ENCODE assay signal across 19 cellular contexts in genomic region chr13:99905814-99906213, GRCh38.
DNase-seq lines count a peak whose midpoint lies in the region; ATAC-seq, FAIRE-seq and TF ChIP-seq lines count a peak whose summit lies in the region.
"Had no signal": no experiment of that assay in that cellular context is flagged by ENCODE, and none has a peak within 500 bp of the region (broad histone marks: within the 10 kb centered on the region; RNA-seq: fewer than 3 reads in every experiment).

No MANE protein-coding gene starts in this region.

- 0 out of 5 replicates have a peak, but pooled peaks cover 0 to 1% of the 10 kb centered on the region in 2 experiments for H3K27me3 ChIP-seq in HepG2 (ENCODE audit: control insufficient read depth in 1 of 2, insufficient read depth in 2 of 2, low read length in 2 of 2)
- H3K27me3 ChIP-seq in right lobe of liver: no peaks in the 10 kb centered on the region
- no peaks in the 10 kb centered on the region; a peak in 1 of 7 replicates for H3K27me3 ChIP-seq in H1 (replicated peaks in 1 of 4; ENCODE audit: control insufficient read depth in 3 of 4, extremely low read depth in 1 of 4, insufficient read depth in 3 of 4, low read length in 3 of 4)
- H3K27me3 ChIP-seq: BE2C had no signal

- no peak overlapping the region; the same call in 1 of the 2 replicates for H2BK15ac ChIP-seq in H1 (ENCODE audit: low read length)

- in situ Hi-C loops in HepG2 (cut with HindIII; ENCODE audit: extremely low pct_ligation_motif_present, low pct_unique_long_range_greater_than_20kb): no loop called here

- no peaks in the 10 kb centered on the region for H3K23me2 ChIP-seq in H1 (ENCODE audit: low read depth, low read length)

- H4K20me1 ChIP-seq in HepG2 (ENCODE audit: insufficient read depth, low read length): no peaks in the 10 kb centered on the region
- no peaks in the 10 kb centered on the region for H4K20me1 ChIP-seq in H1 (replicated peaks in 1 of 2; ENCODE audit: control insufficient read depth in 1 of 2, insufficient read depth in 2 of 2, low read length in 2 of 2)

- H3K4me3 ChIP-seq in HepG2 (replicated peaks in 1 of 3; ENCODE audit: insufficient read depth in 1 of 3, low read depth in 2 of 3, low read length in 3 of 3): no peak overlapping the region
- H3K4me3 ChIP-seq in right lobe of liver: no peak overlapping the region
- no peak overlapping the region for H3K4me3 ChIP-seq in H1 (ENCODE audit: extremely low read depth in 1 of 4, insufficient read depth in 2 of 4, low read depth in 3 of 4, low read length in 4 of 4)

- no peak for DNase-seq in HepG2 (ENCODE audit: low spot score)
- DNase-seq in right lobe of liver: no peak
- peak; percentile 46 for DNase-seq in NCI-H69 (lab: John Stamatoyannopoulos, UW)
- no peak for DNase-seq in H1 (ENCODE audit: low read depth in 1 of 2, low spot score in 2 of 2)
- DNase-seq in NOMO-1 treated with DMSO at 0.1 percent for 48 hours (lab: John Stamatoyannopoulos, UW; ENCODE audit: unreplicated experiment): no peak
- DNase-seq in SKM-1 treated with dmso at 0.1 percent for 144 hours (lab: John Stamatoyannopoulos, UW; ENCODE audit: unreplicated experiment): no peak
- DNase-seq: BE2C; C1 segment of cervical spinal cord; Caco-2; CD4-positive, alpha-beta T cell; GOT3; HCEC 1CT; HFFc6; KBM-7 had no signal

- no peak for TF ChIP-seq RAD21 in HepG2 (CRISPR knock-in tag; IDR thresholded peaks at IDR 0.05)
- no peak for TF ChIP-seq RAD21 in H1 (IDR thresholded peaks at IDR 0.05 in 1 of 2, conservative IDR thresholded peaks at IDR 0.05 in 1 of 2; ENCODE audit: low read depth in 2 of 2, low read length in 2 of 2)

- no TSS peak for BruUV-seq in HepG2 (replicated peaks; lab: Mats Ljungman, UMichigan)

- H3K9ac ChIP-seq in HepG2 (ENCODE audit: insufficient read depth, low read depth, low read length): no peak overlapping the region
- H3K9ac ChIP-seq in H1 (replicated peaks in 1 of 4; ENCODE audit: extremely low read depth in 1 of 4, low read depth in 3 of 4, low read length in 3 of 4): no peak overlapping the region

- H3K79me1 ChIP-seq in H1 (ENCODE audit: low read depth, low read length): no peaks in the 10 kb centered on the region

- no peak overlapping the region for H2BK5ac ChIP-seq in H1 (ENCODE audit: low read depth, low read length)

- no peak overlapping the region for H3K56ac ChIP-seq in H1 (replicated peaks; ENCODE audit: insufficient read length, low read depth, low read length)

- H3K4me2 ChIP-seq in HepG2 (ENCODE audit: low read depth, low read length): no peak overlapping the region; the same call in 1 of the 2 replicates
- no peak overlapping the region for H3K4me2 ChIP-seq in H1 (ENCODE audit: insufficient read depth in 1 of 2, low read depth in 2 of 2, low read length in 2 of 2)

- H4K91ac ChIP-seq in H1 (replicated peaks; ENCODE audit: insufficient read length, low read length): no peak overlapping the region

- H3K9me3 ChIP-seq in HepG2 (ENCODE audit: low read length) (no peaks in the 10 kb centered on the region), right lobe of liver (no peaks in the 10 kb centered on the region), H1 (ENCODE audit: insufficient read depth in 2 of 2, low read depth in 1 of 2, low read length in 1 of 2) (no peaks in the 10 kb centered on the region)
- H3K9me3 ChIP-seq: BE2C, Caco-2 had no signal

- peaks cover 56% of the 10 kb centered on the region for H3K4me1 ChIP-seq in HepG2 (ENCODE audit: insufficient read depth, low read length)
- peaks cover 0 to 28% (median 12%) of the 10 kb centered on the region in 4 donors for H3K4me1 ChIP-seq in right lobe of liver
- peaks cover 0 to 5% (median 3%) of the 10 kb centered on the region in 4 experiments; a peak in 2 of 7 replicates for H3K4me1 ChIP-seq in H1 (replicated peaks in 1 of 4; ENCODE audit: control insufficient read depth in 3 of 4, insufficient read depth in 4 of 4, low read length in 3 of 4)

- H2AFZ ChIP-seq in HepG2 (ENCODE audit: low read length) (no peak overlapping the region), H1 (ENCODE audit: low read length) (no peak overlapping the region)

- no peak overlapping the region; the same call in 1 of the 2 replicates for H4K8ac ChIP-seq in H1 (ENCODE audit: extremely low read depth, insufficient read depth, low read length)

- no peak for TF ChIP-seq EP300 in HepG2 (IDR thresholded peaks at IDR 0.05; ENCODE audit: low read depth in 2 of 2, low read length in 2 of 2)
- TF ChIP-seq EP300 in HepG2 (CRISPR knock-in tag; IDR thresholded peaks at IDR 0.05; ENCODE audit: borderline replicate concordance): no peak
- no peak for TF ChIP-seq EP300 in H1 (IDR thresholded peaks at IDR 0.05; ENCODE audit: borderline replicate concordance in 1 of 2, low read depth in 2 of 2, low read length in 2 of 2)

- H2BK120ac ChIP-seq in H1 (replicated peaks; ENCODE audit: low read depth, low read length): no peak overlapping the region

- no peak overlapping the region for H3K18ac ChIP-seq in H1 (ENCODE audit: extremely low read depth, low read length)

- no peak overlapping the region for H3K23ac ChIP-seq in H1 (ENCODE audit: insufficient read length)

- ATAC-seq in HepG2: no peak
- no peak for ATAC-seq in right lobe of liver
- ATAC-seq in HG02884 (IDR thresholded peaks at IDR 0.05; ENCODE audit: unreplicated experiment): no peak

- H3K4ac ChIP-seq in H1 (replicated peaks; ENCODE audit: insufficient read length, low read depth, low read length): no peak overlapping the region

- CTCF ChIA-PET in HepG2 (lab: Yijun Ruan, JAX; ENCODE audit: low intra/inter-chr PET ratio, low total read pairs) (no interaction called here), H1 (lab: Charles Lee; ENCODE audit: partially characterized antibody) (interaction anchor here (1.2 to 5.7 kb wide), 5 partner anchors 10 to 249 kb away, joined by 3 to 45 read pairs (median 10); no protein-coding TSS in a partner anchor)

- intact Hi-C loops in HepG2 (cut with micrococcal nuclease; ENCODE audit: unreplicated experiment) (no loop called here), right lobe of liver (cut with DNase I) (no loop called here)

- WGBS in HepG2 (ENCODE audit: low lambda C conversion rate): 68% methylated on average over 4 of the region's 4 CpGs
- 81% methylated on average over 4 of the region's 4 CpGs for WGBS in right lobe of liver (ENCODE audit: insufficient coverage, low coverage, low lambda C conversion rate, missing lambda C conversion rate)
- 90% methylated on average over 4 of the region's 4 CpGs; no CpG with 5 or more reads in 1 of the 2 experiments for WGBS in H1 (ENCODE audit: extremely low coverage in 1 of 2, insufficient coverage in 1 of 2, insufficient read length in 1 of 2, insufficient replicate concordance in 2 of 2, low coverage in 1 of 2, low lambda C conversion rate in 2 of 2, missing lambda C conversion rate in 1 of 2), 2 experiments

- no peak overlapping the region for H4K5ac ChIP-seq in H1 (ENCODE audit: insufficient read length, low read depth, low read length)

- H3K27ac ChIP-seq in HepG2 (ENCODE audit: extremely low read length, insufficient read depth, low read length): no peak overlapping the region
- H3K27ac ChIP-seq in right lobe of liver: no peak overlapping the region
- H3K27ac ChIP-seq in H1 (ENCODE audit: low read depth, low read length): no peak overlapping the region

- peak overlapping the region; percentile 62; the same call in 1 of the 2 replicates for H2BK12ac ChIP-seq in H1 (ENCODE audit: low read depth, low read length)

- TF ChIP-seq CTCF in HepG2 (CRISPR knock-in tag; IDR thresholded peaks at IDR 0.05) (no peak), right lobe of liver (IDR thresholded peaks at IDR 0.05) (no peak), H1 (IDR thresholded peaks at IDR 0.05; ENCODE audit: control extremely low read depth in 1 of 3, insufficient read depth in 1 of 3, low read depth in 1 of 3, low read length in 3 of 3) (no peak)

- no peak for TF ChIP-seq POLR2A in HepG2 (IDR thresholded peaks at IDR 0.05; ENCODE audit: insufficient read depth in 1 of 2, low read depth in 2 of 2, low read length in 2 of 2)
- no peak for TF ChIP-seq POLR2A in right lobe of liver (IDR thresholded peaks at IDR 0.05)
- no peak for TF ChIP-seq POLR2A in H1 (IDR thresholded peaks at IDR 0.05; ENCODE audit: control extremely low read depth in 1 of 2, low read depth in 2 of 2, low read length in 2 of 2)

- H3K79me2 ChIP-seq in HepG2 (ENCODE audit: insufficient read depth, low read length) (no peaks in the 10 kb centered on the region), H1 (ENCODE audit: control insufficient read depth in 1 of 2, insufficient read depth in 2 of 2, low read length in 2 of 2) (no peaks in the 10 kb centered on the region)

- H3K14ac ChIP-seq in H1 (ENCODE audit: insufficient read length): no peak overlapping the region

- H2AK5ac ChIP-seq in H1 (ENCODE audit: low read depth, low read length): peak overlapping the region; percentile 53; the same call in 1 of the 2 replicates

- POLR2A ChIA-PET in HepG2 (lab: Yijun Ruan, JAX): no interaction called here
- POLR2A ChIA-PET in H1 (lab: Charles Lee; ENCODE audit: partially characterized antibody): interaction anchor here (1.1 to 1.2 kb wide), 3 partner anchors 13 to 65 kb away, joined by 3 to 4 read pairs (median 3); no protein-coding TSS in a partner anchor

- H3K36me3 ChIP-seq in HepG2 (replicated peaks in 1 of 2; ENCODE audit: control insufficient read depth in 1 of 2, insufficient read depth in 2 of 2, low read length in 2 of 2): no peaks in the 10 kb centered on the region
- no peaks in the 10 kb centered on the region for H3K36me3 ChIP-seq in right lobe of liver
- H3K36me3 ChIP-seq in H1 (ENCODE audit: control insufficient read depth in 2 of 4, insufficient read depth in 4 of 4, low read length in 3 of 4): no peaks in the 10 kb centered on the region
- H3K36me3 ChIP-seq: BE2C had no signal

- peak overlapping the region; percentile 64; the same call in 1 of the 2 replicates for H2BK20ac ChIP-seq in H1 (ENCODE audit: low read length)

- no peak for FAIRE-seq in HepG2 (lab: Jason Lieb, UNC)
- no peak for FAIRE-seq in H1 (lab: Jason Lieb, UNC)
- FAIRE-seq: D721Med, GM12891, GM19239, HTR-8/SVneo had no signal

TF ChIP-seq in HepG2, 621 proteins besides CTCF, POLR2A, EP300 and RAD21 (continues in another document):
- peak; percentile 26; the same call in 1 of the 2 replicates for TF ChIP-seq ZNF121 (CRISPR knock-in tag; IDR thresholded peaks at IDR 0.05)

TF ChIP-seq in H1, 55 proteins besides CTCF, POLR2A, EP300 and RAD21 (continues in another document):
- TF ChIP-seq POLR2AphosphoS5 (IDR thresholded peaks at IDR 0.05; ENCODE audit: low read depth, low read length): no peak
- no peak for TF ChIP-seq MAFK (IDR thresholded peaks at IDR 0.05; ENCODE audit: low read depth, low read length)
- TF ChIP-seq BRCA1 (IDR thresholded peaks at IDR 0.05; ENCODE audit: low read depth, low read length): no peak
- TF ChIP-seq SP4 (IDR thresholded peaks at IDR 0.05; ENCODE audit: low read length): no peak
- no peak for TF ChIP-seq PHF8 (conservative IDR thresholded peaks at IDR 0.05; ENCODE audit: low read depth, low read length)
- no peak for TF ChIP-seq KDM1A (IDR thresholded peaks at IDR 0.05; ENCODE audit: borderline replicate concordance, low read length)
- no peak for TF ChIP-seq JUND (IDR thresholded peaks at IDR 0.05; ENCODE audit: low read length)
- no peak for TF ChIP-seq RFX5 (IDR thresholded peaks at IDR 0.05; ENCODE audit: borderline replicate concordance, low read depth, low read length)
- no peak for TF ChIP-seq NANOG (IDR thresholded peaks at IDR 0.05; ENCODE audit: insufficient read depth, low read depth, low read length, poor library complexity, severe bottlenecking)
